8 cellular contexts compared by ENCODE assay signal in genomic region chr13:50081899-50082425, GRCh38.
DNase-seq lines count a peak whose midpoint lies in the region; ATAC-seq and TF ChIP-seq lines count a peak whose summit lies in the region.

No MANE protein-coding gene starts in this region.

- peak overlapping the region; percentile 95 for H3K27ac ChIP-seq in KMS-11
- peak overlapping the region; percentile 96 for H3K27ac ChIP-seq in Panc1 (ENCODE audit: low read length)
- peak overlapping the region; percentile 86 to 99 (median 92) for H3K27ac ChIP-seq in esophagus muscularis mucosa (replicated peaks in 1 of 4)
- H3K27ac ChIP-seq in muscle layer of colon (ENCODE audit: low read depth, low read length): peak overlapping the region; percentile 74

- H3K27ac Mint-ChIP-seq in activated T-cell treated with anti-CD3 and anti-CD28 coated beads, Interleukin-2, amount 50 U/mL, for 72 hours: peak overlapping the region; percentile 99

- CTCF ChIA-PET in Panc1 (lab: Charles Lee): no interaction called here

- H3K4me2 ChIP-seq in KMS-11: peak overlapping the region; percentile 67

- peaks cover 73% of the 10 kb centered on the region for H3K79me2 ChIP-seq in KMS-11 (ENCODE audit: insufficient read depth, low read depth)

- H3K27me3 Mint-ChIP-seq in activated T-cell treated with anti-CD3 and anti-CD28 coated beads, Interleukin-2, amount 50 U/mL, for 72 hours (ENCODE audit: low read depth): no peaks in the 10 kb centered on the region

- TF ChIP-seq POLR2A in esophagus muscularis mucosa (IDR thresholded peaks at IDR 0.05; ENCODE audit: low read depth): no peak

- whole genome bisulfite sequencing in esophagus muscularis mucosa: under 1% methylated on average over 35 of the region's 35 CpGs

- H2AFZ ChIP-seq in KMS-11 (ENCODE audit: low read depth): peak overlapping the region; percentile 28; the same call in 1 of the 2 replicates

- DNase-seq in DMS79 treated with DMSO at 0.1 percent for 48 hours (lab: John Stamatoyannopoulos, UW): peak; percentile 96
- DNase-seq in Panc1 (ENCODE audit: low read depth, low spot score): peak; percentile 94
- peak; percentile 98 for DNase-seq in activated T-cell treated with anti-CD3 and anti-CD28 coated beads, Interleukin-2, amount 50 U/mL, for 72 hours
- DNase-seq in esophagus muscularis mucosa (ENCODE audit: extremely low spot score): peak; percentile 100
- DNase-seq in stimulated activated CD8-positive, alpha-beta memory T cell treated with anti-CD3 and anti-CD28 coated beads, Interleukin-7, amount 100 ng/mL, for 1 hour (ENCODE audit: low read depth in 2 of 2): peak; percentile 96 to 99

- no peak for TF ChIP-seq EP300 in esophagus muscularis mucosa (IDR thresholded peaks at IDR 0.05)

- POLR2A ChIA-PET in Panc1 (lab: Charles Lee): interaction anchor here (1.0 kb wide), 1 partner anchor 239 kb away, joined by 3 read pairs; no protein-coding TSS in a partner anchor

- in situ Hi-C loops in Panc1 (cut with HindIII; ENCODE audit: low pct_unique_long_range_greater_than_20kb, low sequenced_read_pairs): no loop called here

- peaks cover 32% of the 10 kb centered on the region for H3K4me1 ChIP-seq in KMS-11 (ENCODE audit: low read depth, poor library complexity, severe bottlenecking)
- peaks cover 15% of the 10 kb centered on the region for H3K4me1 ChIP-seq in Panc1 (ENCODE audit: control insufficient read depth, insufficient read depth, low read length)
- H3K4me1 ChIP-seq in esophagus muscularis mucosa: peaks cover 7 to 51% (median 44%) of the 10 kb centered on the region in 4 donors
- H3K4me1 ChIP-seq in muscle layer of colon (ENCODE audit: insufficient read depth, low read length): peaks cover 12% of the 10 kb centered on the region

- no TSS peak for BruUV-seq in Panc1 (replicated peaks; lab: Mats Ljungman, UMichigan)

- peaks cover 4 to 12% of the 10 kb centered on the region in 2 donors for H3K36me3 Mint-ChIP-seq in activated T-cell treated with anti-CD3 and anti-CD28 coated beads, Interleukin-2, amount 50 U/mL, for 72 hours (ENCODE audit: insufficient read depth in 2 of 2)

- H3K4me3 ChIP-seq in KMS-11 (IDR thresholded peaks at IDR 0.05; ENCODE audit: insufficient read depth, low read depth, low read length) (no peak overlapping the region), Panc1 (ENCODE audit: low read depth in 2 of 2, low read length in 2 of 2) (peak overlapping the region; percentile 71 to 82), esophagus muscularis mucosa (peak overlapping the region; percentile 69 to 87 (median 80)), muscle layer of colon (ENCODE audit: low read depth in 1 of 2, low read length in 2 of 2) (peak overlapping the region; percentile 45 to 78)

- H3K27me3 ChIP-seq in KMS-11 (ENCODE audit: insufficient read depth, low read depth) (no peaks in the 10 kb centered on the region), Panc1 (ENCODE audit: control insufficient read depth, insufficient read depth, low read length) (no peaks in the 10 kb centered on the region), esophagus muscularis mucosa (no peaks in the 10 kb centered on the region), muscle layer of colon (ENCODE audit: control insufficient read depth in 1 of 2, insufficient read depth in 2 of 2, low read length in 2 of 2) (peaks cover 12 to 14% of the 10 kb centered on the region in 2 donors)

- ATAC-seq in GM21786 (IDR thresholded peaks at IDR 0.05; ENCODE audit: unreplicated experiment): peak; percentile 71
- peak; percentile 89 for ATAC-seq in Panc1
- peak; percentile 79 to 82 for ATAC-seq in activated T-cell treated with anti-CD3 and anti-CD28 coated beads, Interleukin-2, amount 50 U/mL, for 72 hours (replicated peaks in 1 of 2)

- H3K4me1 Mint-ChIP-seq in activated T-cell treated with anti-CD3 and anti-CD28 coated beads, Interleukin-2, amount 50 U/mL, for 72 hours (ENCODE audit: low read depth): peaks cover 60% of the 10 kb centered on the region

- no peaks in the 10 kb centered on the region for H3K9me3 Mint-ChIP-seq in activated T-cell treated with anti-CD3 and anti-CD28 coated beads, Interleukin-2, amount 50 U/mL, for 72 hours

- intact Hi-C loops in Panc1 (cut with micrococcal nuclease; ENCODE audit: unreplicated experiment): loop anchor here (5.0 to 10.0 kb wide), 2 partner anchors 40 to 723 kb away; no protein-coding TSS in a partner anchor
- intact Hi-C loops in esophagus muscularis mucosa (cut with DNase I): loop anchor here (2.0 to 10.0 kb wide), 6 partner anchors 41 to 830 kb away; partner anchors contain the start of gene SPRYD7

- H3K36me3 ChIP-seq in KMS-11 (ENCODE audit: insufficient read depth): no peaks in the 10 kb centered on the region
- H3K36me3 ChIP-seq in Panc1 (ENCODE audit: control insufficient read depth, insufficient read depth, low read length): peaks cover 5% of the 10 kb centered on the region
- no peaks in the 10 kb centered on the region for H3K36me3 ChIP-seq in esophagus muscularis mucosa
- H3K36me3 ChIP-seq in muscle layer of colon (ENCODE audit: insufficient read depth, low read length): no peaks in the 10 kb centered on the region

- no peak for TF ChIP-seq CTCF in KMS-11 (conservative IDR thresholded peaks at IDR 0.05; ENCODE audit: low read depth, low read length)
- TF ChIP-seq CTCF in Panc1 (IDR thresholded peaks at IDR 0.05): no peak; the same call in 1 of the 2 replicates
- TF ChIP-seq CTCF in esophagus muscularis mucosa (IDR thresholded peaks at IDR 0.05): peak in 2 of 3 experiments; percentile 1 to 8

- H3K4me3 Mint-ChIP-seq in activated T-cell treated with anti-CD3 and anti-CD28 coated beads, Interleukin-2, amount 50 U/mL, for 72 hours: peak overlapping the region; percentile 100

- H3K9me3 ChIP-seq in Panc1 (ENCODE audit: control insufficient read depth, insufficient read depth, low read depth, low read length): no peaks in the 10 kb centered on the region
- H3K9me3 ChIP-seq in esophagus muscularis mucosa: no peaks in the 10 kb centered on the region
- H3K9me3 ChIP-seq in muscle layer of colon (ENCODE audit: low read length): no peaks in the 10 kb centered on the region

- peaks cover 30% of the 10 kb centered on the region for H4K20me1 ChIP-seq in KMS-11 (ENCODE audit: insufficient read depth)

- H3K9ac ChIP-seq in KMS-11 (peak overlapping the region; percentile 98), muscle layer of colon (ENCODE audit: low read length) (peak overlapping the region; percentile 12)

Comparison
In these comparisons a context has a peak if more than half of its experiments do, and no peak if none do; other contexts are left out.
1. CTCF ChIP-seq: peak in esophagus muscularis mucosa (2 of 3); none in KMS-11 (single experiment) and Panc1 (single experiment).
2. Peak in every context shown above with its lines, with median percentiles within 50 percentile points of each other: DNase-seq, ATAC-seq and H3K27ac ChIP-seq.